Comparison of ENCODE assay signal across 7 cellular contexts in the genomic region with DNA sequence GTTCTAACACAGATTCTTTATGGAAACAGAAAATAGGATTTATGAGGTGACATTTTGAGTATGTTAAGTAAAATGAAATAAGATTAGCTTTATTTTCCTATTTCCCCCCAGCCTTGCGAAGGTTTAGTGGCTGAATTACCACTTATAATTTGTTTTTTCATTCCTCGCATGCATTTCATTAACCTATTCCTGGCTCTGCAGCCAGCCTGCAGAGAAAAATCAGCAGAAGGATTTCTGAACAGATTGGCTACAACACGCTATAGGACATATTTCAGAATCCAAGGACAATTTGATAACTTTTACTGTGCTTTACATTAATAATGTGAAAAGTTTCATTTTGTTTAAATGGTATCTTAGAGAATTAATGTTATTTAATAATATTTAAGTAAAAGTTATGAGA.
"Had no signal": no experiment of that assay in that cellular context is flagged by ENCODE, and none has a peak within 500 bp of the region (broad histone marks: within the 10 kb centered on the region; RNA-seq: fewer than 3 reads in every experiment).

No MANE protein-coding gene starts in this region.

- ATAC-seq: HepG2 had no signal

- H3K27ac Mint-ChIP-seq: H9, IgD-negative memory B cell had no signal

- H3K4me3 Mint-ChIP-seq: H9, IgD-negative memory B cell had no signal

- H3K27me3 Mint-ChIP-seq: IgD-negative memory B cell had no signal

- DNase-seq: GOT3, H9, HCEC 1CT, KBM-7 had no signal

- H3K27ac ChIP-seq: KMS-11 had no signal

- H3K9me3 Mint-ChIP-seq: IgD-negative memory B cell had no signal

- H3K4me2 ChIP-seq: KMS-11 had no signal

- H3K36me3 Mint-ChIP-seq: IgD-negative memory B cell had no signal
